In genomic region chr14:24710403-24711063, GRCh38 we compare ENCODE assay signal across 8 cellular contexts.
DNase-seq lines count a peak whose midpoint lies in the region; ATAC-seq, FAIRE-seq and TF ChIP-seq lines count a peak whose summit lies in the region.

No MANE protein-coding gene starts in this region.

- H3K79me2 ChIP-seq in mammary epithelial cell (ENCODE audit: insufficient read depth, low read length) (no peaks in the 10 kb centered on the region), keratinocyte (ENCODE audit: control insufficient read depth, insufficient read depth, low read length) (no peaks in the 10 kb centered on the region)

- H3K4me1 ChIP-seq in mammary epithelial cell (ENCODE audit: insufficient read depth, low read length): no peaks in the 10 kb centered on the region
- H3K4me1 ChIP-seq in keratinocyte (ENCODE audit: control insufficient read depth, extremely low read depth, insufficient read depth, low read length): no peaks in the 10 kb centered on the region

- no peak for ATAC-seq in activated CD4-positive, CD25-positive, alpha-beta regulatory T cell treated with anti-CD3 and anti-CD28 coated beads, Interleukin-2, amount 50 U/mL, for 24 hours
- no peak for ATAC-seq in GM21619 (IDR thresholded peaks at IDR 0.05; ENCODE audit: unreplicated experiment)

- no peaks in the 10 kb centered on the region for H3K9me1 ChIP-seq in keratinocyte (ENCODE audit: control insufficient read depth, extremely low read depth, insufficient read depth, low read length)

- 38% methylated on average over 13 of the region's 14 CpGs for WGBS in mammary epithelial cell (ENCODE audit: low coverage, missing lambda C conversion rate)

- H3K27me3 ChIP-seq in mammary epithelial cell (ENCODE audit: insufficient read depth, low read length) (no peaks in the 10 kb centered on the region), keratinocyte (ENCODE audit: control insufficient read depth, extremely low read depth, insufficient read depth, low read length) (no peaks in the 10 kb centered on the region)

- H3K4me2 ChIP-seq in mammary epithelial cell (ENCODE audit: insufficient read depth, low read depth, low read length) (no peak overlapping the region), keratinocyte (ENCODE audit: control insufficient read depth, extremely low read depth, insufficient read depth, low read depth, low read length) (no peak overlapping the region)

- H3K27ac ChIP-seq in mammary epithelial cell (ENCODE audit: insufficient read depth, low read depth, low read length) (no peak overlapping the region), keratinocyte (ENCODE audit: control insufficient read depth, insufficient read depth, low read length) (no peak overlapping the region)

- H4K20me1 ChIP-seq in mammary epithelial cell (ENCODE audit: insufficient read depth, low read length) (no peaks in the 10 kb centered on the region), keratinocyte (ENCODE audit: control insufficient read depth, extremely low read depth, insufficient read depth, low read length) (no peaks in the 10 kb centered on the region)

- TF ChIP-seq CTCF in mammary epithelial cell (conservative IDR thresholded peaks at IDR 0.05 in 1 of 2, IDR thresholded peaks at IDR 0.05 in 1 of 2; ENCODE audit: extremely low read depth in 1 of 2, insufficient read depth in 1 of 2, low read depth in 1 of 2, low read length in 2 of 2) (peak; percentile 84 to 94), keratinocyte (optimal IDR thresholded peaks at IDR 0.05 in 1 of 3, IDR thresholded peaks at IDR 0.05 in 1 of 3, conservative IDR thresholded peaks at IDR 0.05 in 1 of 3; ENCODE audit: extremely low read depth in 1 of 3, insufficient read depth in 2 of 3, low read length in 3 of 3) (peak; percentile 74 to 78 (median 76))

- no peaks in the 10 kb centered on the region for H3K9me3 ChIP-seq in mammary epithelial cell (replicated peaks; ENCODE audit: insufficient read depth, low read length)
- no peaks in the 10 kb centered on the region for H3K9me3 ChIP-seq in keratinocyte (ENCODE audit: control insufficient read depth, low read depth, low read length)

- no peak for FAIRE-seq in keratinocyte (lab: Jason Lieb, UNC)

- in situ Hi-C loops in mammary epithelial cell (cut with MboI; ENCODE audit: low sequenced_read_pairs in 2 of 2): no loop called here

- CTCF ChIA-PET in mammary epithelial cell (lab: Charles Lee; ENCODE audit: low non-redundant PET): interaction anchor here (0.5 to 0.7 kb wide), 5 partner anchors 8 to 176 kb away, joined by 4 to 13 read pairs (median 10); no protein-coding TSS in a partner anchor

- H3K9ac ChIP-seq in mammary epithelial cell (ENCODE audit: insufficient read depth, low read length): no peak overlapping the region
- no peak overlapping the region for H3K9ac ChIP-seq in keratinocyte (ENCODE audit: control insufficient read depth, extremely low read depth, insufficient read depth, low read length)

- no TSS peak for BruUV-seq in mammary epithelial cell (replicated peaks; lab: Mats Ljungman, UMichigan)

- intact Hi-C loops in mammary epithelial cell (cut with micrococcal nuclease): loop anchor here (5.0 to 10.0 kb wide), 2 partner anchors 422 to 694 kb away; no protein-coding TSS in a partner anchor

- dilution Hi-C loops in mammary epithelial cell (cut with HindIII; ENCODE audit: low sequenced_read_pairs): no loop called here
- dilution Hi-C loops in keratinocyte (cut with MboI; ENCODE audit: extremely low pct_ligation_motif_present, low sequenced_read_pairs): no loop called here

- no peaks in the 10 kb centered on the region for H3K36me3 ChIP-seq in mammary epithelial cell (ENCODE audit: insufficient read depth, low read length)
- no peaks in the 10 kb centered on the region for H3K36me3 ChIP-seq in keratinocyte (ENCODE audit: control insufficient read depth in 2 of 2, extremely low read depth in 1 of 2, insufficient read depth in 2 of 2, low read length in 2 of 2)

- H2AFZ ChIP-seq in mammary epithelial cell (ENCODE audit: low read depth, low read length) (no peak overlapping the region), keratinocyte (ENCODE audit: control insufficient read depth, low read length) (no peak overlapping the region)

- DNase-seq in activated CD4-positive, CD25-positive, alpha-beta regulatory T cell treated with anti-CD3 and anti-CD28 coated beads, Interleukin-2, amount 50 U/mL, for 16 hours (ENCODE audit: low read depth, low spot score): peak; percentile 21
- peak; percentile 74 for DNase-seq in NCI-H1092 treated with DMSO at 0.1 percent for 48 hours (lab: John Stamatoyannopoulos, UW)
- peak; percentile 12 for DNase-seq in T-helper 22 cell (ENCODE audit: low read depth)
- DNase-seq in mammary epithelial cell: peak; percentile 17
- DNase-seq in keratinocyte (ENCODE audit: low read depth, low spot score): peak; percentile 11
- DNase-seq in stimulated activated CD4-positive, alpha-beta T cell treated with anti-CD3 and anti-CD28 coated beads, Interleukin-1b, Interleukin-23, amount 100 ng/mL, for 24 hours (ENCODE audit: low read depth in 4 of 4, low spot score in 1 of 4): peak in 3 of 4 experiments; percentile 18 to 24 (median 21)

- H3K4me3 ChIP-seq in mammary epithelial cell (replicated peaks in 1 of 3; ENCODE audit: insufficient read depth in 1 of 3, low read depth in 2 of 3, low read length in 3 of 3) (no peak overlapping the region), keratinocyte (ENCODE audit: control insufficient read depth in 2 of 3, extremely low read depth in 1 of 3, insufficient read depth in 2 of 3, low read depth in 1 of 3, low read length in 3 of 3) (no peak overlapping the region)

Comparison
In these comparisons a context has a peak if more than half of its experiments do, and no peak if none do; other contexts are left out.
1. DNase-seq: peak in every context shown above with its lines; median percentile 74 in NCI-H1092 treated with DMSO at 0.1 percent for 48 hours; 21 in activated CD4-positive, CD25-positive, alpha-beta regulatory T cell treated with anti-CD3 and anti-CD28 coated beads, Interleukin-2, amount 50 U/mL, for 16 hours; 21 in stimulated activated CD4-positive, alpha-beta T cell treated with anti-CD3 and anti-CD28 coated beads, Interleukin-1b, Interleukin-23, amount 100 ng/mL, for 24 hours; 17 in mammary epithelial cell; 12 in T-helper 22 cell; 11 in keratinocyte.